In genomic region chrX:39440734-39441305, GRCh38 we compare ENCODE assay signal across 10 cellular contexts.
A peak's percentile ranks its signal among the peaks of the same experiment; 100 is the strongest.
DNase-seq lines count a peak whose midpoint lies in the region; ATAC-seq and TF ChIP-seq lines count a peak whose summit lies in the region.
"Had no signal": no experiment of that assay in that cellular context is flagged by ENCODE, and none has a peak within 500 bp of the region (broad histone marks: within the 10 kb centered on the region; RNA-seq: fewer than 3 reads in every experiment).

No MANE protein-coding gene starts in this region.

- intact Hi-C loops in activated T-helper 1 cell treated with anti-CD3 and anti-CD28 coated beads, Interleukin-12 subunit alpha, Interleukin-12 subunit beta, Interleukin-2, Interleukin-4 antibody, amounts not matched to agents 30 ng/mL and 10 ng/mL and 1 ng/mL, durations not matched to agents 14 hours and 24 hours and 36 hours (cut with micrococcal nuclease), result loop anchor here (1.0 to 5.0 kb wide), 4 partner anchors 13 to 180 kb away; no protein-coding TSS in a partner anchor
- intact Hi-C loops in A673 (cut with micrococcal nuclease; ENCODE audit: unreplicated experiment), result no loop called here

- H3K36me3 Mint-ChIP-seq in activated T-helper 1 cell treated with anti-CD3 and anti-CD28 coated beads, Interleukin-12 subunit alpha, Interleukin-12 subunit beta, Interleukin-2, Interleukin-4 antibody, amounts not matched to agents 30 ng/mL and 10 ng/mL and 1 ng/mL, durations not matched to agents 14 hours and 24 hours and 36 hours (ENCODE audit: low read depth), result peaks cover 13% of the 10 kb centered on the region

- BruUV-seq in A673 (replicated peaks; lab: Mats Ljungman, UMichigan), result no TSS peak

- no peaks in the 10 kb centered on the region for H4K20me1 ChIP-seq in BLaER1

- H3K9me3 Mint-ChIP-seq in activated T-helper 1 cell treated with anti-CD3 and anti-CD28 coated beads, Interleukin-12 subunit alpha, Interleukin-12 subunit beta, Interleukin-2, Interleukin-4 antibody, amounts not matched to agents 30 ng/mL and 10 ng/mL and 1 ng/mL, durations not matched to agents 14 hours and 24 hours and 36 hours, result peaks cover 19% of the 10 kb centered on the region

- peak overlapping the region; percentile 22 for H3K4me3 Mint-ChIP-seq in activated T-helper 1 cell treated with anti-CD3 and anti-CD28 coated beads, Interleukin-12 subunit alpha, Interleukin-12 subunit beta, Interleukin-2, Interleukin-4 antibody, amounts not matched to agents 30 ng/mL and 10 ng/mL and 1 ng/mL, durations not matched to agents 14 hours and 24 hours and 36 hours

- peaks cover 49% of the 10 kb centered on the region for H3K4me1 Mint-ChIP-seq in activated T-helper 1 cell treated with anti-CD3 and anti-CD28 coated beads, Interleukin-12 subunit alpha, Interleukin-12 subunit beta, Interleukin-2, Interleukin-4 antibody, amounts not matched to agents 30 ng/mL and 10 ng/mL and 1 ng/mL, durations not matched to agents 14 hours and 24 hours and 36 hours (ENCODE audit: low read depth)

- peak overlapping the region; percentile 91 for H3K27ac Mint-ChIP-seq in activated T-helper 1 cell treated with anti-CD3 and anti-CD28 coated beads, Interleukin-12 subunit alpha, Interleukin-12 subunit beta, Interleukin-2, Interleukin-4 antibody, amounts not matched to agents 30 ng/mL and 10 ng/mL and 1 ng/mL, durations not matched to agents 14 hours and 24 hours and 36 hours

- peak overlapping the region; percentile 82 for H3K4me2 ChIP-seq in BLaER1

- peaks cover 82% of the 10 kb centered on the region for H3K4me1 ChIP-seq in BLaER1
- no peaks in the 10 kb centered on the region for H3K4me1 ChIP-seq in A673 (ENCODE audit: insufficient read depth, low read length, poor library complexity, severe bottlenecking)
- H3K4me1 ChIP-seq: parathyroid adenoma had no signal

- ATAC-seq in GM18868 (IDR thresholded peaks at IDR 0.05; ENCODE audit: unreplicated experiment) (peak; percentile 29), HG02981 (IDR thresholded peaks at IDR 0.05; ENCODE audit: unreplicated experiment) (peak; percentile 31), GM21381 (IDR thresholded peaks at IDR 0.05; ENCODE audit: unreplicated experiment) (no peak)

- peaks cover 9% of the 10 kb centered on the region for H3K9me3 ChIP-seq in BLaER1
- H3K9me3 ChIP-seq in A673 (ENCODE audit: low read depth, low read length, poor library complexity, severe bottlenecking), result no peaks in the 10 kb centered on the region

- H3K36me3 ChIP-seq in BLaER1, result no peaks in the 10 kb centered on the region
- no peaks in the 10 kb centered on the region for H3K36me3 ChIP-seq in A673 (ENCODE audit: insufficient read depth, low read length, poor library complexity, severe bottlenecking)

- no peaks in the 10 kb centered on the region for H3K27me3 Mint-ChIP-seq in activated T-helper 1 cell treated with anti-CD3 and anti-CD28 coated beads, Interleukin-12 subunit alpha, Interleukin-12 subunit beta, Interleukin-2, Interleukin-4 antibody, amounts not matched to agents 30 ng/mL and 10 ng/mL and 1 ng/mL, durations not matched to agents 14 hours and 24 hours and 36 hours (ENCODE audit: insufficient read depth)

- H3K27me3 ChIP-seq in BLaER1 (no peaks in the 10 kb centered on the region), A673 (replicated peaks; ENCODE audit: insufficient read depth, low read depth, low read length, poor library complexity) (no peaks in the 10 kb centered on the region)

- POLR2A ChIA-PET in A673 (lab: Charles Lee; ENCODE audit: low non-redundant PET), result no interaction called here

- no peak overlapping the region for H3K4me3 ChIP-seq in BLaER1
- H3K4me3 ChIP-seq in A673 (ENCODE audit: low read depth, low read length, poor library complexity, severe bottlenecking), result no peak overlapping the region

- no peak for DNase-seq in activated T-helper 1 cell treated with anti-CD3 and anti-CD28 coated beads, Interleukin-12 subunit alpha, Interleukin-12 subunit beta, Interleukin-2, Interleukin-4 antibody, amounts not matched to agents 30 ng/mL and 10 ng/mL and 1 ng/mL, durations not matched to agents 14 hours and 24 hours and 36 hours (ENCODE audit: low spot score)
- no peak for DNase-seq in activated CD8-positive, alpha-beta memory T cell treated with anti-CD3 and anti-CD28 coated beads, Interleukin-2, amount 50 U/mL, for 4 hours
- DNase-seq in A673 (ENCODE audit: low spot score) (no peak), glomerular visceral epithelial cell (ENCODE audit: extremely low spot score) (no peak)
- DNase-seq: NCI-H2081 treated with DMSO at 0.1 percent for 48 hours had no signal

- CTCF ChIA-PET in A673 (lab: Charles Lee), result no interaction called here

- H3K27ac ChIP-seq in BLaER1, result peak overlapping the region; percentile 79
- no peak overlapping the region for H3K27ac ChIP-seq in A673 (ENCODE audit: low read depth, low read length, poor library complexity, severe bottlenecking)
- H3K27ac ChIP-seq: parathyroid adenoma had no signal

- H3K9ac ChIP-seq in BLaER1, result no peak overlapping the region
- H3K9ac ChIP-seq: parathyroid adenoma had no signal

- no peak for TF ChIP-seq CTCF in A673 (conservative IDR thresholded peaks at IDR 0.05; ENCODE audit: low read depth, low read length)
